ENCODE assay signal across 26 cellular contexts in the genomic region with DNA sequence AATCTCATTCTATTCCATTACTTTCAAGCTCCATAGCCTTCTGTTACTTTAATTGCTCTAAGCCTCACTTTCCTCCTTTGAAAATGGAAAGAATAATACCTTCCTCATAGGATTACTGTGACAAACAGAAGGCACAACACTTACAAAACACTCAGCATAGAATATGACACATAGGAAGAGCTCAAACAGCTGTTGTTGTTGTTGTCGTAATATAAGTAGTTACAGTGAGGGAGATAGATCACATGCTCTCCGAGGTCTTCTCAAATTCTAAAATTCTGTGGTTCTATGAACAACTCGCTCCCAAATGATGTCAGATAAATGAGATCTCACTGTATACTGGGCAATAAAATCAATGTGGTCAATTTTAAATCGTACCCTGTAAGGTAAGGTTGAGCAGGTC.
"Had no signal": no experiment of that assay in that cellular context is flagged by ENCODE, and none has a peak within 500 bp of the region (broad histone marks: within the 10 kb centered on the region; RNA-seq: fewer than 3 reads in every experiment).

No MANE protein-coding gene starts in this region.

- H3K27ac ChIP-seq: colonic mucosa, epithelial cell of prostate, esophagus muscularis mucosa, foreskin keratinocyte, gastroesophageal sphincter, heart right ventricle, left lung, prostate gland, right atrium auricular region, skin epidermis, spleen, thoracic aorta, tibial nerve, upper lobe of left lung had no signal

- H3K4me3 ChIP-seq: colonic mucosa, esophagus muscularis mucosa, gastroesophageal sphincter, heart right ventricle, left lung, prostate gland, right atrium auricular region, skin epidermis, spleen, thoracic aorta, tibial nerve, upper lobe of left lung had no signal

- H3K4me1 ChIP-seq: colonic mucosa, esophagus muscularis mucosa, foreskin keratinocyte, gastroesophageal sphincter, heart right ventricle, left lung, prostate gland, right atrium auricular region, spleen, tibial nerve, upper lobe of left lung had no signal

- H3K36me3 ChIP-seq: colonic mucosa, esophagus muscularis mucosa, gastroesophageal sphincter, heart right ventricle, left lung, prostate gland, right atrium auricular region, spleen, thoracic aorta, tibial nerve, upper lobe of left lung had no signal

- H3K27me3 ChIP-seq: colonic mucosa, esophagus muscularis mucosa, foreskin keratinocyte, gastroesophageal sphincter, heart right ventricle, left lung, right atrium auricular region, spleen, tibial nerve, upper lobe of left lung had no signal

- DNase-seq: colonic mucosa; effector CD8-positive, alpha-beta T cell; endodermal cell; foreskin keratinocyte; glutamatergic neuron; heart right ventricle; hippocampal formation; left cardiac atrium; left lung; mesenchymal stem cell; midbrain; naive thymus-derived CD8-positive, alpha-beta T cell; nephron progenitor cell; nucleus accumbens; spleen; stimulated activated naive B cell treated with anti-CD40 and anti-IgM and Interleukin-4, amounts not matched to agents 10 μg/mL and 1 μg/mL and 100 μg/mL, for 72 hours; upper lobe of left lung had no signal

- H3K9me3 ChIP-seq: colonic mucosa, gastroesophageal sphincter, prostate gland, right atrium auricular region, thoracic aorta, upper lobe of left lung had no signal

- ATAC-seq: foreskin keratinocyte; gastroesophageal sphincter; heart right ventricle; left cardiac atrium; left lung; naive thymus-derived CD8-positive, alpha-beta T cell; sciatic nerve; stimulated activated naive B cell treated with anti-CD40 and anti-IgM and Interleukin-4, amounts not matched to agents 10 μg/mL and 1 μg/mL and 100 μg/mL, for 72 hours had no signal
